ENCODE assay signal across 21 cellular contexts in the genomic region with DNA sequence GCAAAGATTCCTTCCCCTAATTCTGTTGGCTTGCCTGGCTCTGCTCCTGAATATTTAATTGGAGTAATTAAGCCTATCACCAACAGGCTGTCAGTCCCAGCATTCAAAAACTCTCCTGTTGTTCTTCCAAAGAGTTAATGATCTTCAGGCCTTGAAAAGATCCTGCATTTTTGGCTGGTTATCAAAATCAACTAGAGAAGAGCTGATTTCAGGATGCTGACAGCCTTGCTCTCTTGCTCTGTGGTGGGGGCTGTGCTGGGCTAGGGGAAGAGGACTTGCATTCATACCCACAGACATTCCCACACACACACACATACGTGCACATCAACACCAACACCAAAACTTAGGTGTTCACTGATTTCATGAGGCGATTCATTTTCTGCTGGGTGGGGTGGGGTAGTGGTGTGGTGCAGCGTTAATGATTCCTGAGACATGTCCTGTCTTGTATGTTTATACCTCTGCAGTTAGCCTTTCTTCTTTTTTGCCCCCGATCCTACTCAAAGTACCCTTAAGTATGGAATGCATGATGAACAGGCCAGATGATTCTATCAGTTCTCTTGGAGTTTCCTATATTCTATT. TPM values are rescaled to one million over a fixed set of nuclear protein-coding genes. Genes with fewer than 3 reads are reported as not detected.
DNase-seq lines count a peak whose midpoint lies in the region; TF ChIP-seq lines count a peak whose summit lies in the region.
"Had no signal": no experiment of that assay in that cellular context is flagged by ENCODE, and none has a peak within 500 bp of the region (broad histone marks: within the 10 kb centered on the region; RNA-seq: fewer than 3 reads in every experiment).

No MANE protein-coding gene starts in this region.

- H3K4me1 ChIP-seq in MM.1S (ENCODE audit: low read length): peaks cover 51% of the 10 kb centered on the region
- peaks cover 25 to 69% (median 46%) of the 10 kb centered on the region in 6 donors for H3K4me1 ChIP-seq in spleen
- peaks cover 7% of the 10 kb centered on the region; the same call in 1 of the 2 replicates for H3K4me1 ChIP-seq in PC-9 (replicated peaks; ENCODE audit: insufficient read depth)

- TF ChIP-seq POLR2A in spleen (IDR thresholded peaks at IDR 0.05): no peak

- no peaks in the 10 kb centered on the region for H3K27me3 ChIP-seq in MM.1S (replicated peaks; ENCODE audit: insufficient read depth, low read length)
- peaks cover 0 to 52% (median 0%) of the 10 kb centered on the region in 7 donors for H3K27me3 ChIP-seq in spleen (replicated peaks in 1 of 7)
- H3K27me3 ChIP-seq in PC-9 (ENCODE audit: insufficient read depth, low read depth): no peaks in the 10 kb centered on the region
- H3K27me3 ChIP-seq: body of pancreas, vagina had no signal

- POLR2A ChIA-PET in activated CD4-positive, alpha-beta memory T cell treated with anti-CD3 and anti-CD28 coated beads, Interleukin-2, amount 10 ng/mL, durations not matched to agents 7 days and 5 days (lab: Charles Lee): interaction anchor here (1.2 to 7.4 kb wide), 2 partner anchors 91 to 171 kb away, joined by 3 to 85 read pairs; partner anchors contain the start of gene HES1
- POLR2A ChIA-PET in activated CD4-positive, alpha-beta memory T cell treated with anti-CD3 and anti-CD28 coated beads for 36 hours (lab: Charles Lee): no interaction called here
- POLR2A ChIA-PET in PC-9 (lab: Charles Lee; ENCODE audit: unreplicated experiment): no interaction called here

- H3K9me2 ChIP-seq in MM.1S (replicated peaks; ENCODE audit: insufficient read depth, low read length) (no peaks in the 10 kb centered on the region), PC-9 (ENCODE audit: insufficient read depth) (no peaks in the 10 kb centered on the region)

- H3K9me3 ChIP-seq in MM.1S (replicated peaks; ENCODE audit: insufficient read depth, low read length) (no peaks in the 10 kb centered on the region), spleen (no peaks in the 10 kb centered on the region), PC-9 (ENCODE audit: insufficient read depth, low read depth) (no peaks in the 10 kb centered on the region)
- H3K9me3 ChIP-seq: body of pancreas, vagina had no signal

- peaks cover 89% of the 10 kb centered on the region for H3K4me1 Mint-ChIP-seq in activated CD4-positive, alpha-beta memory T cell treated with anti-CD3 and anti-CD28 coated beads, Interleukin-2, amount 10 ng/mL, durations not matched to agents 7 days and 5 days
- peaks cover 38% of the 10 kb centered on the region for H3K4me1 Mint-ChIP-seq in activated CD4-positive, alpha-beta memory T cell treated with anti-CD3 and anti-CD28 coated beads for 36 hours (ENCODE audit: low read depth)
- H3K4me1 Mint-ChIP-seq in CD14-positive monocyte: peaks cover 11% of the 10 kb centered on the region

- H3K4me3 ChIP-seq in MM.1S (ENCODE audit: low read length): no peak overlapping the region
- H3K4me3 ChIP-seq in choroid plexus epithelial cell (ENCODE audit: low read depth, low read length): no peak overlapping the region
- no peak overlapping the region for H3K4me3 ChIP-seq in spleen
- no peak overlapping the region for H3K4me3 ChIP-seq in PC-9
- H3K4me3 ChIP-seq: body of pancreas, vagina had no signal

- H4K20me1 ChIP-seq in MM.1S (ENCODE audit: insufficient read depth, low read length): no peaks in the 10 kb centered on the region
- H4K20me1 ChIP-seq in PC-9 (ENCODE audit: insufficient read depth): no peaks in the 10 kb centered on the region

- H3K9ac ChIP-seq in MM.1S (ENCODE audit: low read length): no peak overlapping the region

- H3K27me3 Mint-ChIP-seq in activated CD4-positive, alpha-beta memory T cell treated with anti-CD3 and anti-CD28 coated beads, Interleukin-2, amount 10 ng/mL, durations not matched to agents 7 days and 5 days: peaks cover 2% of the 10 kb centered on the region
- H3K27me3 Mint-ChIP-seq in activated CD4-positive, alpha-beta memory T cell treated with anti-CD3 and anti-CD28 coated beads for 36 hours: peaks cover 4% of the 10 kb centered on the region
- peaks cover 49 to 62% (median 51%) of the 10 kb centered on the region in 3 donors for H3K27me3 Mint-ChIP-seq in CD14-positive monocyte (ENCODE audit: low read depth in 3 of 3)
- H3K27me3 Mint-ChIP-seq: T-helper 17 cell had no signal

- no peak for DNase-seq in activated CD4-positive, alpha-beta memory T cell treated with anti-CD3 and anti-CD28 coated beads, Interleukin-2, amount 10 ng/mL, durations not matched to agents 7 days and 5 days
- no peak for DNase-seq in activated CD4-positive, alpha-beta memory T cell treated with anti-CD3 and anti-CD28 coated beads for 36 hours
- DNase-seq in MM.1S (no peak), choroid plexus epithelial cell (ENCODE audit: low read depth) (peak; percentile 40), spleen (peak; percentile 63), PC-9 (no peak), NAMALWA (ENCODE audit: low spot score) (no peak), CD14-positive monocyte (ENCODE audit: low spot score) (no peak)
- DNase-seq: activated CD4-positive, alpha-beta T cell treated with anti-CD3 and anti-CD28 coated beads, Interleukin-2, amount 10 ng/mL, durations not matched to agents 7 days and 5 days; body of pancreas; effector CD4-positive, alpha-beta T cell; Kasumi-1; NCI-H187; occipital lobe; stimulated activated naive B cell treated with anti-CD40 and anti-IgM and Interleukin-4, amounts not matched to agents 10 μg/mL and 1 μg/mL and 100 μg/mL, for 72 hours; T-helper 17 cell had no signal

- H3K79me2 ChIP-seq in MM.1S (ENCODE audit: low read length): no peaks in the 10 kb centered on the region
- no peaks in the 10 kb centered on the region for H3K79me2 ChIP-seq in PC-9 (ENCODE audit: low read depth)

- TF ChIP-seq CTCF in MM.1S (IDR thresholded peaks at IDR 0.05; ENCODE audit: low read length) (no peak), choroid plexus epithelial cell (conservative IDR thresholded peaks at IDR 0.05; ENCODE audit: low read depth, low read length) (no peak), spleen (IDR thresholded peaks at IDR 0.05 in 8 of 11, conservative IDR thresholded peaks at IDR 0.05 in 3 of 11) (no peak), PC-9 (conservative IDR thresholded peaks at IDR 0.05) (no peak), CD14-positive monocyte (IDR thresholded peaks at IDR 0.05) (no peak)

- no peak overlapping the region for H3K4me3 Mint-ChIP-seq in activated CD4-positive, alpha-beta memory T cell treated with anti-CD3 and anti-CD28 coated beads, Interleukin-2, amount 10 ng/mL, durations not matched to agents 7 days and 5 days
- no peak overlapping the region for H3K4me3 Mint-ChIP-seq in activated CD4-positive, alpha-beta memory T cell treated with anti-CD3 and anti-CD28 coated beads for 36 hours
- H3K4me3 Mint-ChIP-seq in CD14-positive monocyte: no peak overlapping the region
- H3K4me3 Mint-ChIP-seq: activated CD4-positive, alpha-beta T cell treated with anti-CD3 and anti-CD28 coated beads, Interleukin-2, amount 10 ng/mL, durations not matched to agents 7 days and 5 days; stimulated activated naive B cell treated with anti-CD40 and anti-IgM and Interleukin-4, amounts not matched to agents 10 μg/mL and 1 μg/mL and 100 μg/mL, for 72 hours; T-helper 17 cell had no signal

- H3K27ac ChIP-seq in MM.1S (ENCODE audit: low read length): peak overlapping the region; percentile 96; the same call in 1 of the 2 replicates
- peak overlapping the region in 1 of 8 donors; percentile 75 for H3K27ac ChIP-seq in spleen
- H3K27ac ChIP-seq in PC-9: no peak overlapping the region
- H3K27ac ChIP-seq: HL-60, vagina had no signal

- WGBS in spleen, 5 donors: 43 to 74% (median 58%) methylated on average over 4 of the region's 4 CpGs

- CTCF ChIA-PET in activated CD4-positive, alpha-beta memory T cell treated with anti-CD3 and anti-CD28 coated beads, Interleukin-2, amount 10 ng/mL, durations not matched to agents 7 days and 5 days (lab: Charles Lee): interaction anchor here (0.9 to 1.6 kb wide), 2 partner anchors 170 to 172 kb away, joined by 3 to 5 read pairs; no protein-coding TSS in a partner anchor
- CTCF ChIA-PET in activated CD4-positive, alpha-beta memory T cell treated with anti-CD3 and anti-CD28 coated beads for 36 hours (lab: Charles Lee): interaction anchor here (0.8 to 1.6 kb wide), 2 partner anchors 520 to 528 kb away, joined by 3 to 5 read pairs; no protein-coding TSS in a partner anchor
- CTCF ChIA-PET in PC-9 (lab: Charles Lee): interaction anchor here (0.6 kb wide), 1 partner anchor 13 kb away, joined by 7 read pairs; no protein-coding TSS in a partner anchor

- peaks cover 35% of the 10 kb centered on the region for H3F3A ChIP-seq in MM.1S (ENCODE audit: insufficient read depth, low read length)
- H3F3A ChIP-seq in PC-9 (ENCODE audit: insufficient read depth, low read depth): no peaks in the 10 kb centered on the region

- intact Hi-C loops in activated CD4-positive, alpha-beta memory T cell treated with anti-CD3 and anti-CD28 coated beads for 36 hours (cut with micrococcal nuclease): loop anchor here (5.0 to 10.0 kb wide), 2 partner anchors 104 to 236 kb away; no protein-coding TSS in a partner anchor
- intact Hi-C loops in spleen (cut with DNase I; ENCODE audit: low total_unique reads) (no loop called here), PC-9 (cut with micrococcal nuclease; ENCODE audit: unreplicated experiment) (no loop called here), CD14-positive monocyte (cut with micrococcal nuclease) (no loop called here)

- H2AFZ ChIP-seq in MM.1S (ENCODE audit: low read length) (0 out of 2 replicates have a peak overlapping the region, but pooled peaks have one; percentile 3), PC-9 (no peak overlapping the region)

- H3K36me3 Mint-ChIP-seq in activated CD4-positive, alpha-beta memory T cell treated with anti-CD3 and anti-CD28 coated beads, Interleukin-2, amount 10 ng/mL, durations not matched to agents 7 days and 5 days (ENCODE audit: low read depth): peaks cover 32% of the 10 kb centered on the region
- H3K36me3 Mint-ChIP-seq in activated CD4-positive, alpha-beta memory T cell treated with anti-CD3 and anti-CD28 coated beads for 36 hours: peaks cover 3% of the 10 kb centered on the region
- no peaks in the 10 kb centered on the region for H3K36me3 Mint-ChIP-seq in CD14-positive monocyte

- no TSS peak for BruUV-seq in PC-9 (replicated peaks; lab: Mats Ljungman, UMichigan)

- H3K4me2 ChIP-seq in MM.1S (ENCODE audit: low read depth, low read length): 0 out of 2 replicates have a peak overlapping the region, but pooled peaks have one; percentile 94
- no peak overlapping the region for H3K4me2 ChIP-seq in PC-9

- peaks cover 5% of the 10 kb centered on the region for H3K9me3 Mint-ChIP-seq in activated CD4-positive, alpha-beta memory T cell treated with anti-CD3 and anti-CD28 coated beads, Interleukin-2, amount 10 ng/mL, durations not matched to agents 7 days and 5 days
- H3K9me3 Mint-ChIP-seq in activated CD4-positive, alpha-beta memory T cell treated with anti-CD3 and anti-CD28 coated beads for 36 hours: peaks cover 4% of the 10 kb centered on the region
- H3K9me3 Mint-ChIP-seq in CD14-positive monocyte: peaks cover 0 to 3% (median 0%) of the 10 kb centered on the region in 7 donors

- H3K27ac Mint-ChIP-seq in activated CD4-positive, alpha-beta memory T cell treated with anti-CD3 and anti-CD28 coated beads, Interleukin-2, amount 10 ng/mL, durations not matched to agents 7 days and 5 days: peak overlapping the region; percentile 93
- H3K27ac Mint-ChIP-seq in activated CD4-positive, alpha-beta memory T cell treated with anti-CD3 and anti-CD28 coated beads for 36 hours: no peak overlapping the region
- no peak overlapping the region for H3K27ac Mint-ChIP-seq in CD14-positive monocyte
- H3K27ac Mint-ChIP-seq: activated CD4-positive, alpha-beta T cell treated with anti-CD3 and anti-CD28 coated beads, Interleukin-2, amount 10 ng/mL, durations not matched to agents 7 days and 5 days; activated T-helper 2 cell treated with anti-CD3 and anti-CD28 coated beads, Interferon-gamma antibody, Interleukin-2, Interleukin-4, amounts not matched to agents 10 μg/mL and 5 μg/mL and 100 μg/mL, durations not matched to agents 14 hours and 24 hours and 36 hours; T-helper 17 cell had no signal

- H3K36me3 ChIP-seq in MM.1S (replicated peaks; ENCODE audit: insufficient read depth, low read length): no peaks in the 10 kb centered on the region
- no peaks in the 10 kb centered on the region for H3K36me3 ChIP-seq in spleen
- H3K36me3 ChIP-seq in PC-9 (ENCODE audit: low read depth): no peaks in the 10 kb centered on the region
- H3K36me3 ChIP-seq: vagina had no signal

RNA-seq across cellular contexts. Expression of gene CPN2, which starts 42.4 kb away (rescaled TPM):
- not detected for total RNA-seq in activated CD4-positive, alpha-beta memory T cell treated with anti-CD3 and anti-CD28 coated beads, Interleukin-2, amount 10 ng/mL, durations not matched to agents 7 days and 5 days
- not detected for total RNA-seq in activated CD4-positive, alpha-beta memory T cell treated with anti-CD3 and anti-CD28 coated beads for 36 hours
- 1 to 10 TPM in 1 of 7 donors, under 1 TPM in 6; 0.26 to 4.4 (median 0.47) TPM for total RNA-seq in spleen
- 1 to 10 TPM; 1.0 to 1.7 (median 1.2) TPM for polyA plus RNA-seq in spleen
- not detected in 2 replicates for total RNA-seq in PC-9 (2021)
- not detected for polyA plus RNA-seq in CD14-positive monocyte
- total RNA-seq: activated CD4-positive, alpha-beta T cell treated with anti-CD3 and anti-CD28 coated beads, Interleukin-2, amount 10 ng/mL, durations not matched to agents 7 days and 5 days; activated T-helper 2 cell treated with anti-CD3 and anti-CD28 coated beads, Interferon-gamma antibody, Interleukin-2, Interleukin-4, amounts not matched to agents 10 μg/mL and 5 μg/mL and 100 μg/mL, durations not matched to agents 14 hours and 24 hours and 36 hours; body of pancreas; fibroblast of villous mesenchyme; occipital lobe; skeletal muscle tissue; T-helper 17 cell; vagina had no signal

Comparison
In these comparisons a context has a peak if more than half of its experiments do, and no peak if none do; other contexts are left out.
1. DNase-seq: peak in choroid plexus epithelial cell (single experiment) and spleen (single experiment); none in activated CD4-positive, alpha-beta memory T cell treated with anti-CD3 and anti-CD28 coated beads, Interleukin-2, amount 10 ng/mL, durations not matched to agents 7 days and 5 days (single experiment), activated CD4-positive, alpha-beta memory T cell treated with anti-CD3 and anti-CD28 coated beads for 36 hours (single experiment), MM.1S (single experiment), PC-9 (0 of 2), NAMALWA (single experiment) and CD14-positive monocyte (single experiment).